Comparison of ENCODE assay signal across 36 cellular contexts in the genomic region with DNA sequence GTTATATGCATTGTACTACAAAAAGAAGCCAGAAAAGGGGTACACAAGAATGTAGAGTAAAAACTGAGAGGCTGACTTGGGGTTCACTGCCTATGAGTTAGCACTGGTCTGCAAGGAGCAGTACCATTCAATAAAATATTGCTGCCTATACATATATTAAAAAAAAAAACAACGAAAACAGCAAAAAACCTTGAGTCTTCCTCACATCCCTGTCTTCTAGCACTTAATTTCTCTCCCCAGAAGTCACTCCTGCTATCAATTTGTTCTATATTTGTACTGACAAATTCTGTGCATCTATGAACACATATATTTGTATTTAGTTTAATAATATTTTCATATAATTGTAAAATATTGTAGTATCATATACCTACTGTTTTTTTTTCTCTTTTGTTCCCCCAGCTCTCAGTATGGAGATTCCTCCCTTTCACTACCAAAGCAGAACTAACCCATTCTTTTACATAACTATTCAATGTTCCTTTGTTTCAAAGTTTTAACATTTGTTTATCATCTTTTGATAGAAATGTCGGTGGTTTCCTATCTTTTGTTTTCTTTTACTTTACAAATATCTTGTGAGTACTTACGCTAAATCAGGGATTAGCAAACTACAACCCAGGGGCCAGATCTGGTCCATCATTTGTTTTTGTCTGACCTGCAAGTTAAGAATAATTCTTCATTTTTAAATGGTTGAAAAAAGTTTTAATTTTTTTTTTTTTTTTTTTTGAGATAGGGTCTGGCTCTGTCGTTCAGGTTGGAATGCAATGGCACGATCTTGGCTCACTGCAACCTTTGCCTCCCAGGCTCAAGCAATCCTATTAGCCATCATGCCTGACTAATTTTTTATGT.
"Had no signal": no experiment of that assay in that cellular context is flagged by ENCODE, and none has a peak within 500 bp of the region (broad histone marks: within the 10 kb centered on the region; RNA-seq: fewer than 3 reads in every experiment).

No MANE protein-coding gene starts in this region.

- H2AFZ ChIP-seq: PC-9 had no signal

- ATAC-seq: activated CD8-positive, alpha-beta memory T cell treated with anti-CD3 and anti-CD28 coated beads, Interleukin-2, amount 10 ng/mL, durations not matched to agents 7 days and 5 days; activated naive CD8-positive, alpha-beta T cell treated with anti-CD3 and anti-CD28 coated beads, Interleukin-2, amount 50 U/mL, for 24 hours; Right ventricle myocardium inferior; SK-N-SH treated with all-trans-retinoic acid at 6 μM for 48 hours had no signal

- H3K4me2 ChIP-seq: PC-9 had no signal

- H3K27ac Mint-ChIP-seq: activated CD4-positive, alpha-beta memory T cell treated with anti-CD3 and anti-CD28 coated beads, Interleukin-2, amount 10 ng/mL, durations not matched to agents 7 days and 5 days; activated CD8-positive, alpha-beta memory T cell treated with anti-CD3 and anti-CD28 coated beads, Interleukin-2, amount 10 ng/mL, durations not matched to agents 7 days and 5 days; activated naive CD4-positive, alpha-beta T cell treated with anti-CD3 and anti-CD28 coated beads, Interleukin-2, amount 10 ng/mL, durations not matched to agents 7 days and 5 days; activated naive CD8-positive, alpha-beta T cell; activated naive CD8-positive, alpha-beta T cell treated with anti-CD3 and anti-CD28 coated beads, Interleukin-2, amount 50 U/mL, for 24 hours; brain had no signal

- DNase-seq: activated CD4-positive, alpha-beta memory T cell treated with anti-CD3 and anti-CD28 coated beads, Interleukin-2, amount 10 ng/mL, durations not matched to agents 7 days and 5 days; activated CD4-positive, alpha-beta T cell treated with anti-CD3 and anti-CD28 coated beads for 1 hour; activated CD4-positive, alpha-beta T cell treated with anti-CD3 and anti-CD28 coated beads for 48 hours; activated CD4-positive, CD25-positive, alpha-beta regulatory T cell; activated CD8-positive, alpha-beta memory T cell treated with anti-CD3 and anti-CD28 coated beads for 24 hours; activated CD8-positive, alpha-beta memory T cell treated with anti-CD3 and anti-CD28 coated beads, Interleukin-2, amount 10 ng/mL, durations not matched to agents 7 days and 5 days; activated CD8-positive, alpha-beta memory T cell treated with anti-CD3 and anti-CD28 coated beads, Interleukin-2, amount 50 U/mL, for 48 hours; activated effector memory CD4-positive, alpha-beta T cell treated with Interleukin-2 at 50 U/mL for 16 hours; activated naive CD4-positive, alpha-beta T cell treated with anti-CD3 and anti-CD28 coated beads, Interleukin-2, amount 10 ng/mL, durations not matched to agents 7 days and 5 days; activated naive CD8-positive, alpha-beta T cell treated with anti-CD3 and anti-CD28 coated beads, Interleukin-2, amount 50 U/mL, for 24 hours; activated T-cell treated with anti-CD3 and anti-CD28 coated beads, Interleukin-2, amount 50 U/mL, for 48 hours; anterior cingulate cortex; caudate nucleus; NCI-H1105; NCI-H1417 treated with DMSO at 0.1 percent for 48 hours; NCI-H1930; NCI-H2081 treated with DMSO at 0.1 percent for 48 hours; NCI-H226; NCI-H446 treated with DMSO at 0.1 percent for 48 hours; NCI-H524; NCI-H69; NK-92 treated with Interleukin-12 subunit alpha and Interleukin-12 subunit beta, amount 100 ng/mL, for 24 hours; PC-9; SIG-M5; SW 1271; T-helper 1 cell; T-helper 2 cell; T-helper 9 cell had no signal

- H3K4me1 Mint-ChIP-seq: activated CD4-positive, alpha-beta memory T cell treated with anti-CD3 and anti-CD28 coated beads, Interleukin-2, amount 10 ng/mL, durations not matched to agents 7 days and 5 days; activated CD8-positive, alpha-beta memory T cell treated with anti-CD3 and anti-CD28 coated beads, Interleukin-2, amount 10 ng/mL, durations not matched to agents 7 days and 5 days; brain had no signal

- H3K27ac ChIP-seq: PC-9, RWPE1, VCaP had no signal

- H3K4me3 ChIP-seq: PC-9 had no signal

- FAIRE-seq: bronchial epithelial cell, RCC 7860 had no signal

- H3K9me3 Mint-ChIP-seq: activated CD4-positive, alpha-beta memory T cell treated with anti-CD3 and anti-CD28 coated beads, Interleukin-2, amount 10 ng/mL, durations not matched to agents 7 days and 5 days; activated naive CD4-positive, alpha-beta T cell treated with anti-CD3 and anti-CD28 coated beads, Interleukin-2, amount 10 ng/mL, durations not matched to agents 7 days and 5 days; activated naive CD8-positive, alpha-beta T cell treated with anti-CD3 and anti-CD28 coated beads, Interleukin-2, amount 50 U/mL, for 24 hours had no signal

- H3K4me3 Mint-ChIP-seq: activated CD4-positive, alpha-beta memory T cell treated with anti-CD3 and anti-CD28 coated beads, Interleukin-2, amount 10 ng/mL, durations not matched to agents 7 days and 5 days; activated CD8-positive, alpha-beta memory T cell treated with anti-CD3 and anti-CD28 coated beads, Interleukin-2, amount 10 ng/mL, durations not matched to agents 7 days and 5 days; activated naive CD4-positive, alpha-beta T cell treated with anti-CD3 and anti-CD28 coated beads, Interleukin-2, amount 10 ng/mL, durations not matched to agents 7 days and 5 days; activated naive CD8-positive, alpha-beta T cell; activated naive CD8-positive, alpha-beta T cell treated with anti-CD3 and anti-CD28 coated beads, Interleukin-2, amount 50 U/mL, for 24 hours; brain had no signal

- H3K36me3 Mint-ChIP-seq: activated CD8-positive, alpha-beta memory T cell treated with anti-CD3 and anti-CD28 coated beads, Interleukin-2, amount 10 ng/mL, durations not matched to agents 7 days and 5 days; activated naive CD4-positive, alpha-beta T cell treated with anti-CD3 and anti-CD28 coated beads, Interleukin-2, amount 10 ng/mL, durations not matched to agents 7 days and 5 days; activated naive CD8-positive, alpha-beta T cell; brain had no signal
